Comparison of ENCODE assay signal across 10 cellular contexts in the genomic region with DNA sequence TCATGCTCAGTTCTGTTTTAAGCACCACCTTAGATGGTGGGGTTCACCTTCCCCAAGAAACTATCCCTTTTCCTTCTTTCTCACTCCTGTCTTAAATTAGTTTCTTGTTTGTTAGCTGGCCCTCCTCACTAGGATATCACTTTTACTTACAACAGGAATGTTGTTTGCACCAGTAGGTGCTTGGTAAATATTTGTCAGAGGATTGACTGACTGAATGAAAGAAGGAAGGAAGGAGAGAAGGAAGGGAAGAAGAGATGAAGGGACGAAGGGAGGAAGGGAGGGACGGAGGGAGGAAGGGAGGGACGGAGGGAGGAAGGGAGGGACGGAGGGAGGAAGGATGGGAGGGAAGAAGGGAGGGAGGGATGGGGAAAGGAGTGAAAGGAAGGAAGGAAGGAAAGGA. TPM values are rescaled to one million over a fixed set of nuclear protein-coding genes. Genes with fewer than 3 reads are reported as not detected.
A peak's percentile ranks its signal among the peaks of the same experiment; 100 is the strongest.
DNase-seq lines count a peak whose midpoint lies in the region; ATAC-seq and TF ChIP-seq lines count a peak whose summit lies in the region.
"Had no signal": no experiment of that assay in that cellular context is flagged by ENCODE, and none has a peak within 500 bp of the region (broad histone marks: within the 10 kb centered on the region; RNA-seq: fewer than 3 reads in every experiment).

No MANE protein-coding gene starts in this region.

- H3K9ac ChIP-seq in skeletal muscle tissue (ENCODE audit: low read depth in 1 of 3, low read length in 3 of 3): no peak overlapping the region

- H3K4me1 Mint-ChIP-seq in GM23338: peaks cover 18% of the 10 kb centered on the region

- peak overlapping the region; percentile 60 for H3K4me3 Mint-ChIP-seq in GM23338

- no peak overlapping the region for H3K27ac ChIP-seq in GM23338 (ENCODE audit: low read depth)
- H3K27ac ChIP-seq in WERI-Rb-1: peak overlapping the region; percentile 91
- peak overlapping the region in 3 of 4 donors; percentile 54 to 79 (median 72) for H3K27ac ChIP-seq in gastroesophageal sphincter
- H3K27ac ChIP-seq in skeletal muscle tissue (ENCODE audit: low read depth, low read length): peak overlapping the region; percentile 36
- no peak overlapping the region for H3K27ac ChIP-seq in caudate nucleus (ENCODE audit: low read depth, low read length)
- H3K27ac ChIP-seq: prostate gland had no signal

- H3K27ac Mint-ChIP-seq in GM23338: no peak overlapping the region
- H3K27ac Mint-ChIP-seq: activated CD8-positive, alpha-beta memory T cell treated with anti-CD3 and anti-CD28 coated beads, Interleukin-2, amount 10 ng/mL, durations not matched to agents 7 days and 5 days had no signal

- ATAC-seq in GM23338: no peak
- no peak for ATAC-seq in gastroesophageal sphincter
- no peak for ATAC-seq in HG02623 (IDR thresholded peaks at IDR 0.05; ENCODE audit: unreplicated experiment)

- no peaks in the 10 kb centered on the region for H4K20me1 ChIP-seq in GM23338 (replicated peaks; ENCODE audit: insufficient read depth)

- H3F3A ChIP-seq in GM23338 (replicated peaks; ENCODE audit: low read depth): peaks cover 22% of the 10 kb centered on the region

- H3K27me3 ChIP-seq in GM23338 (ENCODE audit: insufficient read depth) (peaks cover 25% of the 10 kb centered on the region), WERI-Rb-1 (ENCODE audit: insufficient read depth, low read depth, severe bottlenecking) (no peaks in the 10 kb centered on the region), gastroesophageal sphincter (peaks cover 13% of the 10 kb centered on the region), skeletal muscle tissue (ENCODE audit: control insufficient read depth in 3 of 3, insufficient read depth in 3 of 3, low read length in 3 of 3) (peaks cover 17 to 25% (median 22%) of the 10 kb centered on the region in 3 donors)

- H3K4me3 ChIP-seq in GM23338: no peak overlapping the region
- H3K4me3 ChIP-seq in WERI-Rb-1 (ENCODE audit: low read depth, low read length): no peak overlapping the region
- peak overlapping the region; percentile 44 to 69 for H3K4me3 ChIP-seq in gastroesophageal sphincter
- H3K4me3 ChIP-seq in skeletal muscle tissue (ENCODE audit: low read length in 3 of 3): no peak overlapping the region

- peaks cover 39% of the 10 kb centered on the region for H3K27me3 Mint-ChIP-seq in GM23338 (ENCODE audit: insufficient read depth, low read depth, poor library complexity)

- H3K9me3 ChIP-seq in WERI-Rb-1 (ENCODE audit: severe bottlenecking) (no peaks in the 10 kb centered on the region), gastroesophageal sphincter (no peaks in the 10 kb centered on the region), skeletal muscle tissue (ENCODE audit: control insufficient read depth in 3 of 3, low read length in 3 of 3) (no peaks in the 10 kb centered on the region)
- H3K9me3 ChIP-seq: prostate gland had no signal

- TF ChIP-seq CTCF in GM23338 (conservative IDR thresholded peaks at IDR 0.05; ENCODE audit: low read depth in 2 of 2) (no peak), WERI-Rb-1 (IDR thresholded peaks at IDR 0.05; ENCODE audit: low read depth, low read length) (no peak), gastroesophageal sphincter (IDR thresholded peaks at IDR 0.05) (no peak)

- WGBS in gastroesophageal sphincter (ENCODE audit: low coverage in 1 of 2), 2 donors: 60% methylated on average over 1 of the region's 4 CpGs; no CpG with 5 or more reads in 1 of the 2 donors

- H3K36me3 ChIP-seq in GM23338 (ENCODE audit: insufficient read depth) (no peaks in the 10 kb centered on the region), WERI-Rb-1 (no peaks in the 10 kb centered on the region), gastroesophageal sphincter (peaks cover 0 to 3% of the 10 kb centered on the region in 2 donors), skeletal muscle tissue (ENCODE audit: control insufficient read depth in 3 of 3, insufficient read depth in 3 of 3, low read length in 3 of 3) (no peaks in the 10 kb centered on the region)
- H3K36me3 ChIP-seq: prostate gland had no signal

- H3K79me2 ChIP-seq in GM23338 (replicated peaks; ENCODE audit: insufficient read depth): no peaks in the 10 kb centered on the region

- H3K4me2 ChIP-seq in GM23338: no peak overlapping the region

- H2AFZ ChIP-seq in GM23338: no peak overlapping the region

- no peak for TF ChIP-seq EP300 in gastroesophageal sphincter (IDR thresholded peaks at IDR 0.05)

- TF ChIP-seq POLR2A in gastroesophageal sphincter (IDR thresholded peaks at IDR 0.05): no peak

- DNase-seq in GM23338 (ENCODE audit: low spot score) (no peak), WERI-Rb-1 (no peak), caudate nucleus (lab: John Stamatoyannopoulos, UW) (no peak)
- no peak for DNase-seq in central memory CD4-positive, alpha-beta T cell
- DNase-seq: activated CD8-positive, alpha-beta memory T cell treated with anti-CD3 and anti-CD28 coated beads, Interleukin-2, amount 10 ng/mL, durations not matched to agents 7 days and 5 days had no signal

- no peaks in the 10 kb centered on the region for H3K9me3 Mint-ChIP-seq in GM23338

- peaks cover 12% of the 10 kb centered on the region for H3K4me1 ChIP-seq in GM23338 (ENCODE audit: insufficient read depth)
- H3K4me1 ChIP-seq in gastroesophageal sphincter: peaks cover 0 to 64% (median 15%) of the 10 kb centered on the region in 3 donors
- peaks cover 8 to 32% (median 11%) of the 10 kb centered on the region in 3 donors for H3K4me1 ChIP-seq in skeletal muscle tissue (ENCODE audit: control insufficient read depth in 3 of 3, insufficient read depth in 3 of 3, low read length in 3 of 3)
- H3K4me1 ChIP-seq: prostate gland had no signal

- H3K36me3 Mint-ChIP-seq in GM23338 (ENCODE audit: low read depth): no peaks in the 10 kb centered on the region

- H3K9me2 ChIP-seq in GM23338 (ENCODE audit: insufficient read depth): no peaks in the 10 kb centered on the region

TF ChIP-seq in GM23338, 12 proteins besides CTCF, POLR2A, EP300 and RAD21 (continues in another document):
- TF ChIP-seq NANOG (IDR thresholded peaks at IDR 0.05; ENCODE audit: borderline replicate concordance) (no peak), ZNF114 (CRISPR knock-in tag; IDR thresholded peaks at IDR 0.05) (no peak), CREB1 (CRISPR knock-in tag; IDR thresholded peaks at IDR 0.05; ENCODE audit: low read depth) (no peak), JUNB (IDR thresholded peaks at IDR 0.05; ENCODE audit: unreplicated experiment) (no peak), EZH2 (IDR thresholded peaks at IDR 0.05; ENCODE audit: low read depth, unreplicated experiment) (no peak), POLR2AphosphoS5 (IDR thresholded peaks at IDR 0.05; ENCODE audit: low read depth) (no peak), ZNF331 (CRISPR knock-in tag; IDR thresholded peaks at IDR 0.05; ENCODE audit: low read depth) (no peak), STAT1 (IDR thresholded peaks at IDR 0.05; ENCODE audit: unreplicated experiment) (no peak), EZH2phosphoT487 (IDR thresholded peaks at IDR 0.05; ENCODE audit: unreplicated experiment) (no peak)
- TF ChIP-seq, protein P1, sequence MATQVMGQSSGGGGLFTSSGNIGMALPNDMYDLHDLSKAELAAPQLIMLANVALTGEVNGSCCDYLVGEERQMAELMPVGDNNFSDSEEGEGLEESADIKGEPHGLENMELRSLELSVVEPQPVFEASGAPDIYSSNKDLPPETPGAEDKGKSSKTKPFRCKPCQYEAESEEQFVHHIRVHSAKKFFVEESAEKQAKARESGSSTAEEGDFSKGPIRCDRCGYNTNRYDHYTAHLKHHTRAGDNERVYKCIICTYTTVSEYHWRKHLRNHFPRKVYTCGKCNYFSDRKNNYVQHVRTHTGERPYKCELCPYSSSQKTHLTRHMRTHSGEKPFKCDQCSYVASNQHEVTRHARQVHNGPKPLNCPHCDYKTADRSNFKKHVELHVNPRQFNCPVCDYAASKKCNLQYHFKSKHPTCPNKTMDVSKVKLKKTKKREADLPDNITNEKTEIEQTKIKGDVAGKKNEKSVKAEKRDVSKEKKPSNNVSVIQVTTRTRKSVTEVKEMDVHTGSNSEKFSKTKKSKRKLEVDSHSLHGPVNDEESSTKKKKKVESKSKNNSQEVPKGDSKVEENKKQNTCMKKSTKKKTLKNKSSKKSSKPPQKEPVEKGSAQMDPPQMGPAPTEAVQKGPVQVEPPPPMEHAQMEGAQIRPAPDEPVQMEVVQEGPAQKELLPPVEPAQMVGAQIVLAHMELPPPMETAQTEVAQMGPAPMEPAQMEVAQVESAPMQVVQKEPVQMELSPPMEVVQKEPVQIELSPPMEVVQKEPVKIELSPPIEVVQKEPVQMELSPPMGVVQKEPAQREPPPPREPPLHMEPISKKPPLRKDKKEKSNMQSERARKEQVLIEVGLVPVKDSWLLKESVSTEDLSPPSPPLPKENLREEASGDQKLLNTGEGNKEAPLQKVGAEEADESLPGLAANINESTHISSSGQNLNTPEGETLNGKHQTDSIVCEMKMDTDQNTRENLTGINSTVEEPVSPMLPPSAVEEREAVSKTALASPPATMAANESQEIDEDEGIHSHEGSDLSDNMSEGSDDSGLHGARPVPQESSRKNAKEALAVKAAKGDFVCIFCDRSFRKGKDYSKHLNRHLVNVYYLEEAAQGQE (IDR thresholded peaks at IDR 0.05; ENCODE audit: unreplicated experiment): no peak
- TF ChIP-seq, protein P2, sequence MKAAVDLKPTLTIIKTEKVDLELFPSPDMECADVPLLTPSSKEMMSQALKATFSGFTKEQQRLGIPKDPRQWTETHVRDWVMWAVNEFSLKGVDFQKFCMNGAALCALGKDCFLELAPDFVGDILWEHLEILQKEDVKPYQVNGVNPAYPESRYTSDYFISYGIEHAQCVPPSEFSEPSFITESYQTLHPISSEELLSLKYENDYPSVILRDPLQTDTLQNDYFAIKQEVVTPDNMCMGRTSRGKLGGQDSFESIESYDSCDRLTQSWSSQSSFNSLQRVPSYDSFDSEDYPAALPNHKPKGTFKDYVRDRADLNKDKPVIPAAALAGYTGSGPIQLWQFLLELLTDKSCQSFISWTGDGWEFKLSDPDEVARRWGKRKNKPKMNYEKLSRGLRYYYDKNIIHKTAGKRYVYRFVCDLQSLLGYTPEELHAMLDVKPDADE (IDR thresholded peaks at IDR 0.05): no peak

RNA-seq across cellular contexts. Expression of a gene that starts 0.5 kb away (rescaled TPM):
- 0.19 and 0.63 TPM in 2 replicates for total RNA-seq in GM23338 (2014; rRNA removed; shearing (Covaris generic))
- 3.3 and 4.3 TPM in 2 replicates for polyA plus RNA-seq in GM23338 (2016; fragmentation: Nextera tagmentation; extraction: Ambion mirVana)
- total RNA-seq in gastroesophageal sphincter: 1 to 10 TPM; 1.3 to 4.7 (median 2.8) TPM
- under 0.01 TPM for total RNA-seq in skeletal muscle tissue
- total RNA-seq: activated CD8-positive, alpha-beta memory T cell treated with anti-CD3 and anti-CD28 coated beads, Interleukin-2, amount 10 ng/mL, durations not matched to agents 7 days and 5 days had no signal

RNA-seq across cellular contexts. Expression of a gene that starts 30.0 kb away (rescaled TPM):
- not detected in 2 replicates for total RNA-seq in GM23338 (2014; rRNA removed; shearing (Covaris generic))
- not detected in 2 replicates for polyA plus RNA-seq in GM23338 (2016; fragmentation: Nextera tagmentation; extraction: Ambion mirVana)
- 100 to 1,000 TPM in 3 of 4 donors, 10 to 100 TPM in 1; 52.9 to 359 (median 146) TPM for total RNA-seq in gastroesophageal sphincter
- total RNA-seq in skeletal muscle tissue: not detected
- total RNA-seq: activated CD8-positive, alpha-beta memory T cell treated with anti-CD3 and anti-CD28 coated beads, Interleukin-2, amount 10 ng/mL, durations not matched to agents 7 days and 5 days; astrocyte had no signal

Comparison
In these comparisons a context has a peak if more than half of its experiments do, and no peak if none do; other contexts are left out.
1. H3K27ac ChIP-seq: peak in WERI-Rb-1 (single experiment), gastroesophageal sphincter (3 of 4) and skeletal muscle tissue (single experiment); none in GM23338 (single experiment) and caudate nucleus (single experiment).
2. H3K4me3 ChIP-seq: peak in gastroesophageal sphincter (2 of 2); none in GM23338 (single experiment), WERI-Rb-1 (single experiment) and skeletal muscle tissue (0 of 3).
3. RNA of a gene that starts 30.0 kb away (total RNA-seq): 52.9 to 359 TPM in gastroesophageal sphincter; not detected in GM23338 and not detected in skeletal muscle tissue (single experiment); every median in the first group is over 10 times any median in the second.